ENCODE assay signal across 18 cellular contexts in genomic region chr10:32360241-32360640, GRCh38. TPM values are rescaled to one million over a fixed set of nuclear protein-coding genes. Genes with fewer than 3 reads are reported as not detected.
A peak's percentile ranks its signal among the peaks of the same experiment; 100 is the strongest.
DNase-seq lines count a peak whose midpoint lies in the region; ATAC-seq and TF ChIP-seq lines count a peak whose summit lies in the region.
"Had no signal": no experiment of that assay in that cellular context is flagged by ENCODE, and none has a peak within 500 bp of the region (broad histone marks: within the 10 kb centered on the region; RNA-seq: fewer than 3 reads in every experiment).

No MANE protein-coding gene starts in this region.

- no peak overlapping the region for H3K4me2 ChIP-seq in MM.1S (ENCODE audit: low read depth, low read length)

- peaks cover 74% of the 10 kb centered on the region for H3K79me2 ChIP-seq in MM.1S (ENCODE audit: low read length)

- peak overlapping the region; percentile 63 for H3K27ac Mint-ChIP-seq in activated T-cell treated with anti-CD3 and anti-CD28 coated beads, Interleukin-2, amount 50 U/mL, for 72 hours
- peak overlapping the region in 6 of 9 donors; percentile 7 to 51 (median 34) for H3K27ac Mint-ChIP-seq in naive thymus-derived CD4-positive, alpha-beta T cell

- H3K27me3 Mint-ChIP-seq in activated T-cell treated with anti-CD3 and anti-CD28 coated beads, Interleukin-2, amount 50 U/mL, for 72 hours (ENCODE audit: low read depth) = no peaks in the 10 kb centered on the region
- no peaks in the 10 kb centered on the region for H3K27me3 Mint-ChIP-seq in naive thymus-derived CD4-positive, alpha-beta T cell

- POLR2A ChIA-PET in naive thymus-derived CD4-positive, alpha-beta T cell (lab: Charles Lee) = interaction anchor here (0.6 to 1.4 kb wide), 4 partner anchors 8 to 26 kb away, joined by 3 to 7 read pairs (median 5); no protein-coding TSS in a partner anchor

- CTCF ChIA-PET in naive thymus-derived CD4-positive, alpha-beta T cell (lab: Charles Lee) = no interaction called here

- peaks cover 74% of the 10 kb centered on the region for H3K4me1 Mint-ChIP-seq in activated T-cell treated with anti-CD3 and anti-CD28 coated beads, Interleukin-2, amount 50 U/mL, for 72 hours (ENCODE audit: low read depth)
- peaks cover 42 to 90% (median 72%) of the 10 kb centered on the region in 7 donors for H3K4me1 Mint-ChIP-seq in naive thymus-derived CD4-positive, alpha-beta T cell

- no peak for ATAC-seq in activated T-cell treated with anti-CD3 and anti-CD28 coated beads, Interleukin-2, amount 50 U/mL, for 72 hours (replicated peaks in 1 of 2)
- ATAC-seq in naive thymus-derived CD4-positive, alpha-beta T cell = no peak
- ATAC-seq: GM12878, SK-N-SH treated with all-trans-retinoic acid at 6 μM for 48 hours had no signal

- H3K4me3 ChIP-seq in LNCaP clone FGC (ENCODE audit: low read depth, low read length) (no peak overlapping the region), colonic mucosa (no peak overlapping the region), MM.1S (ENCODE audit: low read length) (no peak overlapping the region)
- no peak overlapping the region for H3K4me3 ChIP-seq in naive thymus-derived CD4-positive, alpha-beta T cell (ENCODE audit: low read length)
- H3K4me3 ChIP-seq: GM12878 had no signal

- no peak overlapping the region for H2AFZ ChIP-seq in MM.1S (ENCODE audit: low read length)

- H3K9me2 ChIP-seq in MM.1S (replicated peaks; ENCODE audit: insufficient read depth, low read length) = no peaks in the 10 kb centered on the region

- no peaks in the 10 kb centered on the region for H3K9me3 ChIP-seq in colonic mucosa
- H3K9me3 ChIP-seq in naive thymus-derived CD4-positive, alpha-beta T cell (ENCODE audit: control insufficient read depth in 2 of 3, low read length in 3 of 3) = no peaks in the 10 kb centered on the region
- H3K9me3 ChIP-seq in MM.1S (replicated peaks; ENCODE audit: insufficient read depth, low read length) = no peaks in the 10 kb centered on the region

- H3F3A ChIP-seq in MM.1S (ENCODE audit: insufficient read depth, low read length) = no peaks in the 10 kb centered on the region

- H3K36me3 ChIP-seq in colonic mucosa (no peaks in the 10 kb centered on the region), MM.1S (replicated peaks; ENCODE audit: insufficient read depth, low read length) (no peaks in the 10 kb centered on the region)
- peaks cover 0 to 13% (median 0%) of the 10 kb centered on the region in 3 experiments for H3K36me3 ChIP-seq in naive thymus-derived CD4-positive, alpha-beta T cell (ENCODE audit: control insufficient read depth in 2 of 3, insufficient read depth in 3 of 3, low read length in 3 of 3)

- intact Hi-C loops in colonic mucosa (cut with DNase I) = no loop called here
- intact Hi-C loops in naive thymus-derived CD4-positive, alpha-beta T cell (cut with micrococcal nuclease) = no loop called here

- H3K9ac ChIP-seq in colonic mucosa (ENCODE audit: low read depth in 2 of 2, low read length in 2 of 2) (no peak overlapping the region), MM.1S (ENCODE audit: low read length) (no peak overlapping the region)

- TF ChIP-seq CTCF in LNCaP clone FGC (IDR thresholded peaks at IDR 0.05; ENCODE audit: control insufficient read depth, extremely low read depth, insufficient read depth) (no peak), colonic mucosa (IDR thresholded peaks at IDR 0.05) (no peak), MM.1S (IDR thresholded peaks at IDR 0.05; ENCODE audit: low read length) (no peak)

- H4K20me1 ChIP-seq in MM.1S (ENCODE audit: insufficient read depth, low read length) = no peaks in the 10 kb centered on the region

- no peaks in the 10 kb centered on the region for H3K27me3 ChIP-seq in colonic mucosa
- no peaks in the 10 kb centered on the region for H3K27me3 ChIP-seq in naive thymus-derived CD4-positive, alpha-beta T cell (ENCODE audit: control insufficient read depth in 2 of 2, insufficient read depth in 2 of 2, low read length in 2 of 2)
- no peaks in the 10 kb centered on the region for H3K27me3 ChIP-seq in MM.1S (replicated peaks; ENCODE audit: insufficient read depth, low read length)

- peaks cover 0 to 5% of the 10 kb centered on the region in 2 donors for H3K9me3 Mint-ChIP-seq in activated T-cell treated with anti-CD3 and anti-CD28 coated beads, Interleukin-2, amount 50 U/mL, for 72 hours
- H3K9me3 Mint-ChIP-seq in naive thymus-derived CD4-positive, alpha-beta T cell = peaks cover 0 to 19% (median 4%) of the 10 kb centered on the region in 11 donors

- H3K4me3 Mint-ChIP-seq in activated T-cell treated with anti-CD3 and anti-CD28 coated beads, Interleukin-2, amount 50 U/mL, for 72 hours = peak overlapping the region in 1 of 2 donors; percentile 25
- H3K4me3 Mint-ChIP-seq in naive thymus-derived CD4-positive, alpha-beta T cell = peak overlapping the region in 3 of 10 donors; percentile 14 to 50 (median 22)

- H3K27ac ChIP-seq in colonic mucosa (no peak overlapping the region), MM.1S (ENCODE audit: low read length) (no peak overlapping the region)
- no peak overlapping the region for H3K27ac ChIP-seq in naive thymus-derived CD4-positive, alpha-beta T cell (ENCODE audit: low read depth, low read length)

- H3K36me3 Mint-ChIP-seq in activated T-cell treated with anti-CD3 and anti-CD28 coated beads, Interleukin-2, amount 50 U/mL, for 72 hours (ENCODE audit: insufficient read depth in 2 of 2) = peaks cover 10 to 17% of the 10 kb centered on the region in 2 donors
- H3K36me3 Mint-ChIP-seq in naive thymus-derived CD4-positive, alpha-beta T cell = peaks cover 7 to 45% (median 34%) of the 10 kb centered on the region in 5 donors

- DNase-seq in activated T-cell treated with anti-CD3 and anti-CD28 coated beads, Interleukin-2, amount 50 U/mL, for 72 hours = no peak
- DNase-seq in activated T-cell treated with anti-CD3 and anti-CD28 coated beads, Interleukin-2, amount 50 U/mL, for 1 hour = no peak
- peak; percentile 31 for DNase-seq in LNCaP clone FGC (ENCODE audit: low read depth)
- peak; percentile 14 for DNase-seq in colonic mucosa
- DNase-seq in naive thymus-derived CD4-positive, alpha-beta T cell = no peak
- no peak for DNase-seq in NCI-H446 (lab: John Stamatoyannopoulos, UW)
- no peak for DNase-seq in NCI-H1694 (lab: John Stamatoyannopoulos, UW)
- no peak for DNase-seq in MM.1S
- DNase-seq: DND-41, GOT3, KBM-7, NCI-H1092, NCI-H187, NCI-H226, NCI-H526, Right ventricle myocardium superior had no signal

- H3K4me1 ChIP-seq in colonic mucosa = no peaks in the 10 kb centered on the region
- peaks cover 23 to 26% of the 10 kb centered on the region in 2 donors for H3K4me1 ChIP-seq in naive thymus-derived CD4-positive, alpha-beta T cell (ENCODE audit: control insufficient read depth in 2 of 2, insufficient read depth in 2 of 2, low read length in 2 of 2)
- H3K4me1 ChIP-seq in MM.1S (ENCODE audit: low read length) = no peaks in the 10 kb centered on the region

RNA-seq across cellular contexts. Expression of gene EPC1, which starts 13.3 kb away (rescaled TPM):
- 10 to 100 TPM; 36.0 to 38.3 TPM for total RNA-seq in activated T-cell treated with anti-CD3 and anti-CD28 coated beads, Interleukin-2, amount 50 U/mL, for 72 hours
- 10 to 100 TPM; 24.5 to 30.9 TPM for total RNA-seq in colonic mucosa
- 100 to 1,000 TPM in 4 of 5 experiments, 10 to 100 TPM in 1; 46.0 to 156 (median 117) TPM for total RNA-seq in naive thymus-derived CD4-positive, alpha-beta T cell
- 10 to 100 TPM; 50.0 to 63.3 TPM for polyA plus RNA-seq in naive thymus-derived CD4-positive, alpha-beta T cell

Comparison
In these comparisons a context has a peak if more than half of its experiments do, and no peak if none do; other contexts are left out.
1. DNase-seq: peak in LNCaP clone FGC (single experiment) and colonic mucosa (single experiment); none in activated T-cell treated with anti-CD3 and anti-CD28 coated beads, Interleukin-2, amount 50 U/mL, for 72 hours (0 of 2), activated T-cell treated with anti-CD3 and anti-CD28 coated beads, Interleukin-2, amount 50 U/mL, for 1 hour (single experiment), naive thymus-derived CD4-positive, alpha-beta T cell (0 of 9), NCI-H446 (0 of 2), NCI-H1694 (single experiment) and MM.1S (single experiment).